ENCODE assay signal across 12 cellular contexts in the genomic region with DNA sequence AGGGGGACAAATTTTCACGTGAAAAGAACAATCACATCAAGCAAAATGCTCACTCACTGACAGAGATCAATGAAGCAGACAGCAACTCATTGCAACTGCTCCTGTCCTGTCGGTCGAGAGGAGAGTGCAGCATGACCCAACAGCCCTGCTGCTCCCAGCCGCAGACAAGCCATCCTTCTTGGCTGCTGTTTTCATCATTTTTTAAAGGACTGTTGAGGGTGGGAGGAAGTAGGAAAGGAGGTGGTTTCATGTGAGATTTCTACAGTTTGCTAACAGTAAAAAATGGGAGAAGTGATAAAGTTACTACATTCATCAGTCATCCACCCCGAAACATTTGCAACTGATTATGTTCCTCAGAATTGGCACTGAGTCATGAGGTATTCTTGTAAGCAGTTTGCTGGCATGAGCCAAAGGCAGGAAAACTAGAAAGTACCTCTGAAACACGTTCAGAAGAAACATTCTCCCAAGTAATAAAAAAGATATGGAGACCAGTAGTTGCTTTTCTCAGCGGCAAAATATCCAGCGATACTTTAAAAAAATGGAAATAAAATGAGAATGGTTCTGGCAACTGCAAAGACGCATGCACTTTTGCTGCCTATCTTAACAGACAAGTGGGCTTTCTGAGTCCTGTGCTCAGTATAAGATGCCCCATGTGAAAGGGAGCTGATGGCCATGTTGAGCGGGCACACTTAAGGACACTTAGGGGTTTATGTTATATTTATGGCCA.
A peak's percentile ranks its signal among the peaks of the same experiment; 100 is the strongest.
DNase-seq lines count a peak whose midpoint lies in the region; ATAC-seq and TF ChIP-seq lines count a peak whose summit lies in the region.
"Had no signal": no experiment of that assay in that cellular context is flagged by ENCODE, and none has a peak within 500 bp of the region (broad histone marks: within the 10 kb centered on the region; RNA-seq: fewer than 3 reads in every experiment).

No MANE protein-coding gene starts in this region.

- H3K4me2 ChIP-seq in mesenchymal stem cell (ENCODE audit: low read length, poor library complexity, severe bottlenecking) (no peak overlapping the region), trophoblast cell (ENCODE audit: low read length) (no peak overlapping the region)

- H2BK12ac ChIP-seq in mesenchymal stem cell (ENCODE audit: low read length in 2 of 2): no peak overlapping the region
- H2BK12ac ChIP-seq in trophoblast cell (ENCODE audit: low read length): no peak overlapping the region

- no peaks in the 10 kb centered on the region for H3K79me2 ChIP-seq in trophoblast cell (ENCODE audit: control insufficient read depth, insufficient read depth, low read length, poor library complexity)

- H4K91ac ChIP-seq in mesenchymal stem cell (ENCODE audit: low read length) (no peak overlapping the region), trophoblast cell (ENCODE audit: low read depth, low read length) (no peak overlapping the region)

- H3K4ac ChIP-seq in mesenchymal stem cell (ENCODE audit: low read depth in 1 of 2, low read length in 2 of 2): no peak overlapping the region
- no peak overlapping the region for H3K4ac ChIP-seq in trophoblast cell (ENCODE audit: low read depth, low read length)

- no peak overlapping the region for H3K18ac ChIP-seq in mesenchymal stem cell (ENCODE audit: low read depth in 1 of 2, low read length in 2 of 2)
- H3K18ac ChIP-seq in trophoblast cell (ENCODE audit: low read length): no peak overlapping the region

- DNase-seq in AG08396 (ENCODE audit: low spot score): peak; percentile 54
- DNase-seq in LHCN-M2 (ENCODE audit: low read depth): peak; percentile 50
- DNase-seq in astrocyte of the cerebellum (ENCODE audit: low read depth): peak; percentile 6
- no peak for DNase-seq in mesenchymal stem cell
- no peak for DNase-seq in activated CD8-positive, alpha-beta memory T cell treated with anti-CD3 and anti-CD28 coated beads, Interleukin-2, amount 50 U/mL, for 48 hours
- no peak for DNase-seq in RKO (ENCODE audit: low spot score)
- no peak for DNase-seq in trophoblast cell
- DNase-seq: mucosa of descending colon, transverse colon had no signal

- H3K9ac ChIP-seq in mesenchymal stem cell (ENCODE audit: low read length) (peak overlapping the region; percentile 46), trophoblast cell (ENCODE audit: low read length) (no peak overlapping the region)
- H3K9ac ChIP-seq: BLaER1 treated with 17β-estradiol and CSF1 and Interleukin-3, amounts not matched to agents 10 nM and 100 nM had no signal

- H3K27ac ChIP-seq in mesenchymal stem cell (ENCODE audit: low read length, poor library complexity, severe bottlenecking): no peak overlapping the region
- H3K27ac ChIP-seq in trophoblast cell (ENCODE audit: low read depth, low read length): no peak overlapping the region
- H3K27ac ChIP-seq: RWPE1, transverse colon had no signal

- H3K14ac ChIP-seq in mesenchymal stem cell (ENCODE audit: low read length in 2 of 2): no peak overlapping the region
- no peak overlapping the region for H3K14ac ChIP-seq in trophoblast cell (ENCODE audit: low read length)

- H2AK5ac ChIP-seq in mesenchymal stem cell (ENCODE audit: low read length, severe bottlenecking): no peak overlapping the region
- H2AK5ac ChIP-seq in trophoblast cell (ENCODE audit: low read length): no peak overlapping the region

- no peaks in the 10 kb centered on the region for H3K36me3 ChIP-seq in mesenchymal stem cell (ENCODE audit: control insufficient read depth in 1 of 2, insufficient read depth in 2 of 2, low read depth in 1 of 2, low read length in 2 of 2)
- no peaks in the 10 kb centered on the region for H3K36me3 ChIP-seq in trophoblast cell (ENCODE audit: control insufficient read depth in 1 of 2, insufficient read depth in 2 of 2, low read length in 2 of 2)
- H3K36me3 ChIP-seq: BLaER1 treated with 17β-estradiol and CSF1 and Interleukin-3, amounts not matched to agents 10 nM and 100 nM; transverse colon had no signal

- H3K27me3 ChIP-seq in mesenchymal stem cell (ENCODE audit: control insufficient read depth in 1 of 2, insufficient read depth in 1 of 2, low read length in 2 of 2): peaks cover 38 to 45% of the 10 kb centered on the region in 2 experiments
- no peaks in the 10 kb centered on the region for H3K27me3 ChIP-seq in trophoblast cell (ENCODE audit: insufficient read depth, low read length)
- H3K27me3 ChIP-seq: BLaER1 treated with 17β-estradiol and CSF1 and Interleukin-3, amounts not matched to agents 10 nM and 100 nM had no signal

- H2BK15ac ChIP-seq in mesenchymal stem cell (ENCODE audit: low read depth, poor library complexity, severe bottlenecking): no peak overlapping the region

- in situ Hi-C loops in astrocyte of the cerebellum (cut with HindIII; ENCODE audit: low sequenced_read_pairs): no loop called here

- WGBS in mesenchymal stem cell: 76% methylated on average over 8 of the region's 10 CpGs
- WGBS in trophoblast cell (ENCODE audit: extremely low coverage, insufficient coverage, insufficient read length): no CpG with 5 or more reads among the region's 10 CpGs

- H3K79me1 ChIP-seq in mesenchymal stem cell (replicated peaks; ENCODE audit: low read length, poor library complexity, severe bottlenecking): no peaks in the 10 kb centered on the region
- H3K79me1 ChIP-seq in trophoblast cell (ENCODE audit: low read length): no peaks in the 10 kb centered on the region

- H4K8ac ChIP-seq in mesenchymal stem cell (ENCODE audit: low read length): no peak overlapping the region
- H4K8ac ChIP-seq in trophoblast cell (ENCODE audit: low read depth, low read length): no peak overlapping the region

- TF ChIP-seq CTCF in astrocyte of the cerebellum (IDR thresholded peaks at IDR 0.05; ENCODE audit: low read depth, low read length, missing control alignments): no peak

- no peaks in the 10 kb centered on the region for H3K9me3 ChIP-seq in mesenchymal stem cell (ENCODE audit: control insufficient read depth, low read length)
- H3K9me3 ChIP-seq in trophoblast cell (ENCODE audit: insufficient read depth, low read depth, low read length): no peaks in the 10 kb centered on the region
- H3K9me3 ChIP-seq: mucosa of descending colon, transverse colon had no signal

- H3K4me1 ChIP-seq in mesenchymal stem cell (ENCODE audit: control insufficient read depth, insufficient read depth, low read depth, low read length): no peaks in the 10 kb centered on the region
- H3K4me1 ChIP-seq in trophoblast cell (ENCODE audit: control insufficient read depth in 1 of 2, insufficient read depth in 2 of 2, low read length in 2 of 2): no peaks in the 10 kb centered on the region
- H3K4me1 ChIP-seq: transverse colon had no signal

- H2BK5ac ChIP-seq in mesenchymal stem cell (ENCODE audit: low read depth, low read length, poor library complexity, severe bottlenecking): no peak overlapping the region
- no peak overlapping the region for H2BK5ac ChIP-seq in trophoblast cell (ENCODE audit: low read depth, low read length, poor library complexity)

- H2BK120ac ChIP-seq in mesenchymal stem cell (ENCODE audit: low read depth, low read length) (no peak overlapping the region), trophoblast cell (ENCODE audit: insufficient read depth, low read length, poor library complexity) (no peak overlapping the region)

- no peak overlapping the region for H4K12ac ChIP-seq in trophoblast cell (ENCODE audit: low read depth, low read length)

- ATAC-seq in GM21360 (IDR thresholded peaks at IDR 0.05; ENCODE audit: unreplicated experiment): no peak
- ATAC-seq: mucosa of descending colon had no signal

- H3K23ac ChIP-seq in mesenchymal stem cell (ENCODE audit: low read length in 2 of 2): no peak overlapping the region
- H3K23ac ChIP-seq in trophoblast cell (ENCODE audit: low read length): no peak overlapping the region

- H2AFZ ChIP-seq in mesenchymal stem cell (ENCODE audit: low read depth, low read length) (no peak overlapping the region), trophoblast cell (ENCODE audit: insufficient read depth, low read length, poor library complexity) (no peak overlapping the region)

- H3K4me3 ChIP-seq in astrocyte of the cerebellum (ENCODE audit: low read depth, low read length): no peak overlapping the region
- H3K4me3 ChIP-seq in mesenchymal stem cell (ENCODE audit: insufficient read depth in 1 of 2, low read depth in 1 of 2, low read length in 2 of 2): peak overlapping the region in 1 of 2 experiments; percentile 12
- no peak overlapping the region for H3K4me3 ChIP-seq in trophoblast cell (ENCODE audit: low read depth, low read length)
- H3K4me3 ChIP-seq: BLaER1 treated with 17β-estradiol and CSF1 and Interleukin-3, amounts not matched to agents 10 nM and 100 nM; mucosa of descending colon; transverse colon had no signal

Comparison
In these comparisons a context has a peak if more than half of its experiments do, and no peak if none do; other contexts are left out.
1. DNase-seq: peak in AG08396 (single experiment), LHCN-M2 (single experiment) and astrocyte of the cerebellum (single experiment); none in mesenchymal stem cell (single experiment), activated CD8-positive, alpha-beta memory T cell treated with anti-CD3 and anti-CD28 coated beads, Interleukin-2, amount 50 U/mL, for 48 hours (single experiment), RKO (single experiment) and trophoblast cell (0 of 2).